1 cellular context compared by ENCODE assay signal in genomic region chr4:122786296-122786695, GRCh38. TPM values are rescaled to one million over a fixed set of nuclear protein-coding genes. Genes with fewer than 3 reads are reported as not detected.
"Had no signal": no experiment of that assay in that cellular context is flagged by ENCODE, and none has a peak within 500 bp of the region (broad histone marks: within the 10 kb centered on the region; RNA-seq: fewer than 3 reads in every experiment).

No MANE protein-coding gene starts in this region.

RNA-seq across cellular contexts. Expression of gene FGF2, which starts 40.3 kb away (rescaled TPM):
- polyA plus RNA-seq: naive thymus-derived CD4-positive, alpha-beta T cell had no signal
